In genomic region chr6:142915129-142915697, GRCh38 we compare ENCODE assay signal across 1 cellular context.
TF ChIP-seq lines count a peak whose summit lies in the region.

No MANE protein-coding gene starts in this region.

TF ChIP-seq in GM12878, 131 proteins besides CTCF, POLR2A, EP300 and RAD21 (continued from another document):
- 0 out of 2 replicates have a peak, but pooled peaks have one; percentile 44 for TF ChIP-seq ZNF687 (IDR thresholded peaks at IDR 0.05)
- TF ChIP-seq BACH1 (IDR thresholded peaks at IDR 0.05; ENCODE audit: borderline replicate concordance), result no peak
- no peak for TF ChIP-seq MEF2A (IDR thresholded peaks at IDR 0.05; ENCODE audit: insufficient read depth, low read depth, low read length)
- peak; percentile 46; the same call in 1 of the 2 replicates for TF ChIP-seq IKZF1 (conservative IDR thresholded peaks at IDR 0.05)
- no peak for TF ChIP-seq NKRF (conservative IDR thresholded peaks at IDR 0.05)
- no peak for TF ChIP-seq KLF5 (IDR thresholded peaks at IDR 0.05; ENCODE audit: partially characterized antibody)
- peak; percentile 75 for TF ChIP-seq ATF7 (IDR thresholded peaks at IDR 0.05; ENCODE audit: low read depth)
- TF ChIP-seq ZNF207 (IDR thresholded peaks at IDR 0.05; ENCODE audit: borderline replicate concordance), result no peak
- TF ChIP-seq SPI1 (IDR thresholded peaks at IDR 0.05; ENCODE audit: borderline replicate concordance, insufficient read depth, low read depth, low read length), result no peak
- TF ChIP-seq ZNF592 (IDR thresholded peaks at IDR 0.05), result no peak
- peak; percentile 31 for TF ChIP-seq SKIL (IDR thresholded peaks at IDR 0.05; ENCODE audit: low read depth, poor library complexity, severe bottlenecking)
- TF ChIP-seq SREBF2 (IDR thresholded peaks at IDR 0.05; ENCODE audit: low read length), result no peak
- no peak for TF ChIP-seq SRF (IDR thresholded peaks at IDR 0.05; ENCODE audit: low read depth in 2 of 2, low read length in 2 of 2)
- TF ChIP-seq HCFC1 (IDR thresholded peaks at IDR 0.05; ENCODE audit: low read length), result no peak
- TF ChIP-seq NR2F1 (conservative IDR thresholded peaks at IDR 0.05), result peak; percentile 57; the same call in 1 of the 2 replicates
- TF ChIP-seq BCL11A (IDR thresholded peaks at IDR 0.05; ENCODE audit: low read depth, low read length), result no peak
- no peak for TF ChIP-seq PAX8 (IDR thresholded peaks at IDR 0.05)
- TF ChIP-seq NFXL1 (IDR thresholded peaks at IDR 0.05; ENCODE audit: borderline replicate concordance), result no peak
- no peak for TF ChIP-seq FOXK2 (IDR thresholded peaks at IDR 0.05)
- peak in 1 of 2 experiments; percentile 47; a peak in 2 of 4 replicates for TF ChIP-seq IKZF2 (IDR thresholded peaks at IDR 0.05)
- TF ChIP-seq TBL1XR1 (IDR thresholded peaks at IDR 0.05; ENCODE audit: low read depth, low read length), result no peak
- TF ChIP-seq POLR2AphosphoS5 (IDR thresholded peaks at IDR 0.05; ENCODE audit: low read length), result 0 out of 2 replicates have a peak, but pooled peaks have one; percentile 38
- no peak for TF ChIP-seq USF1 (IDR thresholded peaks at IDR 0.05; ENCODE audit: borderline replicate concordance, extremely low read length, insufficient read depth, low read depth, low read length)
- TF ChIP-seq RELB (IDR thresholded peaks at IDR 0.05; ENCODE audit: low read depth), result peak; percentile 39; the same call in 1 of the 2 replicates
- no peak for TF ChIP-seq SP1 (IDR thresholded peaks at IDR 0.05; ENCODE audit: low read depth, low read length)
- TF ChIP-seq ZBTB4 (CRISPR knock-in tag; IDR thresholded peaks at IDR 0.05), result no peak
- TF ChIP-seq MYC (IDR thresholded peaks at IDR 0.05; ENCODE audit: insufficient read depth, insufficient read length, insufficient replicate concordance, low read length, severe bottlenecking), result no peak
- no peak for TF ChIP-seq SUPT20H (IDR thresholded peaks at IDR 0.05; ENCODE audit: borderline replicate concordance, control insufficient read depth, low read depth, low read length)
